Comparison of ENCODE assay signal across 8 cellular contexts in genomic region chr5:141320225-141321169, GRCh38. TPM values are rescaled to one million over a fixed set of nuclear protein-coding genes. Genes with fewer than 3 reads are reported as not detected.
A peak's percentile ranks its signal among the peaks of the same experiment; 100 is the strongest.
DNase-seq lines count a peak whose midpoint lies in the region; ATAC-seq and TF ChIP-seq lines count a peak whose summit lies in the region.

Gene TAF7 (minus strand): TSS chr5:141320784. CDS start chr5:141320044, 740 bp downstream.

- H3K27ac ChIP-seq in cardiac muscle cell = peak within 1 kb of the TSS; percentile 99
- H3K27ac ChIP-seq in parathyroid adenoma = peak within 1 kb of the TSS; percentile 96
- peak within 1 kb of the TSS; percentile 91 to 97 (median 94) for H3K27ac ChIP-seq in tibial nerve

- peak within 1 kb of the TSS; percentile 81 for H2AFZ ChIP-seq in parathyroid adenoma

- H3K9me3 ChIP-seq in cardiac muscle cell (ENCODE audit: low read depth) = peaks cover 7% of the 10 kb centered on the region
- peaks cover 30% of the 10 kb centered on the region for H3K9me3 ChIP-seq in parathyroid adenoma (ENCODE audit: control insufficient read depth, low read length)
- H3K9me3 ChIP-seq in tibial nerve = peaks cover 8 to 87% (median 42%) of the 10 kb centered on the region in 4 donors

- TF ChIP-seq CTCF in GM12873 (IDR thresholded peaks at IDR 0.05; ENCODE audit: insufficient read depth, low read depth, low read length, missing control alignments) (peak; percentile 85), cardiac muscle cell (IDR thresholded peaks at IDR 0.05; ENCODE audit: low read depth, low read length) (peak; percentile 90), parathyroid adenoma (IDR thresholded peaks at IDR 0.05) (peak; percentile 96), tibial nerve (IDR thresholded peaks at IDR 0.05) (peak; percentile 64 to 90 (median 83))

- H3K36me3 ChIP-seq in cardiac muscle cell (peaks cover 21% of the 10 kb centered on the region), parathyroid adenoma (ENCODE audit: control insufficient read depth, insufficient read depth, low read length) (peaks cover 41% of the 10 kb centered on the region), tibial nerve (peaks cover 0 to 53% (median 19%) of the 10 kb centered on the region in 3 donors)

- peaks cover 13% of the 10 kb centered on the region for H3K79me2 ChIP-seq in parathyroid adenoma

- H3K9ac ChIP-seq in parathyroid adenoma = peak within 1 kb of the TSS; percentile 87

- H3K27me3 ChIP-seq in cardiac muscle cell = no peaks in the 10 kb centered on the region
- H3K27me3 ChIP-seq in parathyroid adenoma (ENCODE audit: control insufficient read depth, insufficient read depth, low read length) = no peaks in the 10 kb centered on the region
- H3K27me3 ChIP-seq in tibial nerve = no peaks in the 10 kb centered on the region

- peak within 1 kb of the TSS; percentile 96 for H3K4me2 ChIP-seq in parathyroid adenoma (ENCODE audit: low read length)

- DNase-seq in NCI-H1417 (lab: John Stamatoyannopoulos, UW) = peak; percentile 81 to 94 (median 93)
- DNase-seq in SW 1271 (lab: John Stamatoyannopoulos, UW) = peak; percentile 91 to 94
- peak; percentile 84 for DNase-seq in activated naive CD8-positive, alpha-beta T cell treated with anti-CD3 and anti-CD28 coated beads, Interleukin-2, amount 50 U/mL, for 16 hours (ENCODE audit: low read depth, low spot score)
- DNase-seq in cardiac muscle cell (ENCODE audit: low read depth in 1 of 2, low spot score in 1 of 2) = peak; percentile 96
- DNase-seq in tibial nerve (ENCODE audit: low spot score in 2 of 2) = peak; percentile 69 to 77

- 1 to 2% methylated on average over 51 to 67 of the region's 67 CpGs for WGBS in tibial nerve, 2 donors

- H3K4me3 ChIP-seq in cardiac muscle cell (peak within 1 kb of the TSS; percentile 74), parathyroid adenoma (ENCODE audit: low read depth, low read length) (peak within 1 kb of the TSS; percentile 97), tibial nerve (peak within 1 kb of the TSS; percentile 41 to 84 (median 66))

- TF ChIP-seq EP300 in tibial nerve (IDR thresholded peaks at IDR 0.05) = peak; percentile 70 to 99

- peak; percentile 96 to 99 for TF ChIP-seq POLR2A in tibial nerve (IDR thresholded peaks at IDR 0.05)

- H3K4me1 ChIP-seq in cardiac muscle cell (ENCODE audit: low read depth) (no peaks in the 10 kb centered on the region), parathyroid adenoma (peaks cover 5% of the 10 kb centered on the region), tibial nerve (peaks cover 0 to 11% (median 7%) of the 10 kb centered on the region in 4 donors)

- ATAC-seq in HG02759 (IDR thresholded peaks at IDR 0.05; ENCODE audit: unreplicated experiment) = peak; percentile 97

RNA-seq across cellular contexts. Expression of gene TAF7, which starts in this region (rescaled TPM):
- total RNA-seq in cardiac muscle cell (93.8 and 124 TPM in 2 replicates), tibial nerve (10 to 100 TPM; 49.5 to 80.0 (median 59.5) TPM)
- polyA plus RNA-seq in cardiac muscle cell = 165 and 215 TPM in 2 replicates

Comparison
In these comparisons a context has a peak if more than half of its experiments do, and no peak if none do; other contexts are left out.
1. Peak in every context shown above with its lines: DNase-seq, ATAC-seq, H3K4me3 ChIP-seq and H3K27ac ChIP-seq.